8 cellular contexts compared by ENCODE assay signal in genomic region chr19:46856062-46857022, GRCh38. TPM values are rescaled to one million over a fixed set of nuclear protein-coding genes. Genes with fewer than 3 reads are reported as not detected.
DNase-seq lines count a peak whose midpoint lies in the region; ATAC-seq, FAIRE-seq and TF ChIP-seq lines count a peak whose summit lies in the region.

No MANE protein-coding gene starts in this region.

- H2BK15ac ChIP-seq in H1 (ENCODE audit: low read length) (peak overlapping the region; percentile 61), mesenchymal stem cell (ENCODE audit: low read depth, poor library complexity, severe bottlenecking) (peak overlapping the region; percentile 30)

- H3K36me3 ChIP-seq in ACC112 (ENCODE audit: insufficient read depth, low read length) (no peaks in the 10 kb centered on the region), H1 (ENCODE audit: control insufficient read depth in 2 of 4, insufficient read depth in 4 of 4, low read length in 3 of 4) (no peaks in the 10 kb centered on the region), mesenchymal stem cell (ENCODE audit: control insufficient read depth in 1 of 2, insufficient read depth in 2 of 2, low read depth in 1 of 2, low read length in 2 of 2) (no peaks in the 10 kb centered on the region)

- TF ChIP-seq EP300 in H1 (IDR thresholded peaks at IDR 0.05; ENCODE audit: borderline replicate concordance in 1 of 2, low read depth in 2 of 2, low read length in 2 of 2) = 0 out of 3 replicates have a peak, but pooled peaks of 1 of the 2 experiments have one; percentile 23

- H3K4me2 ChIP-seq in H1 (ENCODE audit: insufficient read depth in 1 of 2, low read depth in 2 of 2, low read length in 2 of 2) (peak overlapping the region; percentile 0 to 41; a peak in 3 of 4 replicates), mesenchymal stem cell (ENCODE audit: low read length, poor library complexity, severe bottlenecking) (peak overlapping the region; percentile 79)

- peaks cover 22% of the 10 kb centered on the region for H3K4me1 Mint-ChIP-seq in activated CD8-positive, alpha-beta memory T cell treated with anti-CD3 and anti-CD28 coated beads, Interleukin-2, amount 10 ng/mL, durations not matched to agents 7 days and 5 days

- peak; percentile 70 to 90 (median 87) for TF ChIP-seq CTCF in H1 (IDR thresholded peaks at IDR 0.05; ENCODE audit: control extremely low read depth in 1 of 3, insufficient read depth in 1 of 3, low read depth in 1 of 3, low read length in 3 of 3)

- FAIRE-seq in H1 (lab: Jason Lieb, UNC) = peak; percentile 77

- H4K8ac ChIP-seq in H1 (ENCODE audit: extremely low read depth, insufficient read depth, low read length) (peak overlapping the region; percentile 93), mesenchymal stem cell (ENCODE audit: low read length) (peak overlapping the region; percentile 39)

- H2BK12ac ChIP-seq in H1 (ENCODE audit: low read depth, low read length) (peak overlapping the region; percentile 93), mesenchymal stem cell (ENCODE audit: low read length in 2 of 2) (peak overlapping the region in 1 of 2 experiments; percentile 99)

- peaks cover 6% of the 10 kb centered on the region for H3K23me2 ChIP-seq in H1 (ENCODE audit: low read depth, low read length)

- DNase-seq in HK-2 (ENCODE audit: unreplicated experiment) (peak; percentile 95), NOMO-1 treated with dmso at 0.1 percent for 144 hours (lab: John Stamatoyannopoulos, UW; ENCODE audit: unreplicated experiment) (peak; percentile 96), H1 (ENCODE audit: low read depth in 1 of 2, low spot score in 2 of 2) (peak; percentile 72 to 91), mesenchymal stem cell (peak; percentile 96)
- DNase-seq in activated CD8-positive, alpha-beta memory T cell treated with anti-CD3 and anti-CD28 coated beads, Interleukin-2, amount 10 ng/mL, durations not matched to agents 7 days and 5 days = peak; percentile 95
- DNase-seq in stimulated activated CD8-positive, alpha-beta memory T cell treated with anti-CD3 and anti-CD28 coated beads, Interleukin-12 subunit alpha, Interleukin-12 subunit beta, amount 100 ng/mL, for 4 hours (ENCODE audit: low read depth) = peak; percentile 81

- H3K23ac ChIP-seq in H1 (ENCODE audit: insufficient read length) = no peak overlapping the region
- H3K23ac ChIP-seq in mesenchymal stem cell (ENCODE audit: low read length in 2 of 2) = no peak overlapping the region

- no peaks in the 10 kb centered on the region for H4K20me1 ChIP-seq in H1 (replicated peaks in 1 of 2; ENCODE audit: control insufficient read depth in 1 of 2, insufficient read depth in 2 of 2, low read length in 2 of 2)

- H3K79me2 ChIP-seq in ACC112 (ENCODE audit: control insufficient read depth, insufficient read depth, low read length, unreplicated experiment) = peaks cover 1% of the 10 kb centered on the region
- H3K79me2 ChIP-seq in H1 (ENCODE audit: control insufficient read depth in 1 of 2, insufficient read depth in 2 of 2, low read length in 2 of 2) = peaks cover under 1 to 4% of the 10 kb centered on the region in 2 experiments; a peak in 3 of 4 replicates

- H2AFZ ChIP-seq in ACC112 (ENCODE audit: low read length, unreplicated experiment) (peak overlapping the region; percentile 82), H1 (ENCODE audit: low read length) (no peak overlapping the region), mesenchymal stem cell (ENCODE audit: low read depth, low read length) (no peak overlapping the region)

- 0 out of 2 replicates have a peak overlapping the region, but pooled peaks have one; percentile 80 for H2BK20ac ChIP-seq in H1 (ENCODE audit: low read length)

- POLR2A ChIA-PET in H1 (lab: Charles Lee; ENCODE audit: partially characterized antibody) = interaction anchor here (0.6 to 1.4 kb wide), 7 partner anchors 10 to 257 kb away, joined by 3 to 5 read pairs (median 3); partner anchors contain the start of genes SLC1A5 and ZC3H4

- H3K36me3 Mint-ChIP-seq in activated CD8-positive, alpha-beta memory T cell treated with anti-CD3 and anti-CD28 coated beads, Interleukin-2, amount 10 ng/mL, durations not matched to agents 7 days and 5 days = no peaks in the 10 kb centered on the region

- H3K9me3 ChIP-seq in H1 (ENCODE audit: insufficient read depth in 2 of 2, low read depth in 1 of 2, low read length in 1 of 2) (no peaks in the 10 kb centered on the region), mesenchymal stem cell (ENCODE audit: control insufficient read depth, low read length) (no peaks in the 10 kb centered on the region)

- H4K5ac ChIP-seq in H1 (ENCODE audit: insufficient read length, low read depth, low read length) = peak overlapping the region; percentile 40

- H3K14ac ChIP-seq in H1 (ENCODE audit: insufficient read length) = no peak overlapping the region
- H3K14ac ChIP-seq in mesenchymal stem cell (ENCODE audit: low read length in 2 of 2) = no peak overlapping the region

- peak overlapping the region; percentile 89 for H3K4ac ChIP-seq in H1 (replicated peaks; ENCODE audit: insufficient read length, low read depth, low read length)
- peak overlapping the region in 1 of 2 experiments; percentile 89 for H3K4ac ChIP-seq in mesenchymal stem cell (ENCODE audit: low read depth in 1 of 2, low read length in 2 of 2)

- ATAC-seq in GM18867 (IDR thresholded peaks at IDR 0.05; ENCODE audit: unreplicated experiment) = peak; percentile 45
- peak; percentile 74 for ATAC-seq in activated CD8-positive, alpha-beta memory T cell treated with anti-CD3 and anti-CD28 coated beads, Interleukin-2, amount 10 ng/mL, durations not matched to agents 7 days and 5 days

- peak overlapping the region; percentile 75 for H3K27ac Mint-ChIP-seq in activated CD8-positive, alpha-beta memory T cell treated with anti-CD3 and anti-CD28 coated beads, Interleukin-2, amount 10 ng/mL, durations not matched to agents 7 days and 5 days

- WGBS in H1 (ENCODE audit: extremely low coverage in 1 of 2, insufficient coverage in 1 of 2, insufficient read length in 1 of 2, insufficient replicate concordance in 2 of 2, low coverage in 1 of 2, low lambda C conversion rate in 2 of 2, missing lambda C conversion rate in 1 of 2), 2 experiments = 43% methylated on average over 41 of the region's 41 CpGs; no CpG with 5 or more reads in 1 of the 2 experiments
- WGBS in mesenchymal stem cell = 29% methylated on average over 41 of the region's 41 CpGs

- CTCF ChIA-PET in activated CD8-positive, alpha-beta memory T cell treated with anti-CD3 and anti-CD28 coated beads, Interleukin-2, amount 10 ng/mL, durations not matched to agents 7 days and 5 days (lab: Charles Lee) = interaction anchor here (0.6 to 3.9 kb wide), 20 partner anchors 13 to 243 kb away, joined by 3 to 42 read pairs (median 5); partner anchors contain the start of gene NPAS1
- CTCF ChIA-PET in H1 (lab: Charles Lee; ENCODE audit: partially characterized antibody) = interaction anchor here (0.5 to 2.6 kb wide), 14 partner anchors 10 to 163 kb away, joined by 3 to 17 read pairs (median 4); no protein-coding TSS in a partner anchor

- H3K9ac ChIP-seq in H1 (replicated peaks in 1 of 4; ENCODE audit: extremely low read depth in 1 of 4, low read depth in 3 of 4, low read length in 3 of 4) (no peak overlapping the region), mesenchymal stem cell (ENCODE audit: low read length) (peak overlapping the region; percentile 93)

- H3K56ac ChIP-seq in H1 (replicated peaks; ENCODE audit: insufficient read length, low read depth, low read length) = no peak overlapping the region

- no peak; a peak in 1 of 3 replicates for TF ChIP-seq POLR2A in H1 (IDR thresholded peaks at IDR 0.05; ENCODE audit: control extremely low read depth in 1 of 2, low read depth in 2 of 2, low read length in 2 of 2)

- peak overlapping the region; percentile 94 for H3K27ac ChIP-seq in ACC112 (ENCODE audit: low read depth, low read length)
- peak overlapping the region; percentile 34; the same call in 1 of the 2 replicates for H3K27ac ChIP-seq in H1 (ENCODE audit: low read depth, low read length)
- peak overlapping the region; percentile 42 for H3K27ac ChIP-seq in mesenchymal stem cell (ENCODE audit: low read length, poor library complexity, severe bottlenecking)

- H3K79me1 ChIP-seq in H1 (ENCODE audit: low read depth, low read length) = no peaks in the 10 kb centered on the region
- H3K79me1 ChIP-seq in mesenchymal stem cell (replicated peaks; ENCODE audit: low read length, poor library complexity, severe bottlenecking) = peaks cover 4% of the 10 kb centered on the region

- H2BK120ac ChIP-seq in H1 (replicated peaks; ENCODE audit: low read depth, low read length) (peak overlapping the region; percentile 69), mesenchymal stem cell (ENCODE audit: low read depth, low read length) (peak overlapping the region; percentile 36)

- H3K27me3 ChIP-seq in ACC112 (ENCODE audit: insufficient read depth, low read length) = no peaks in the 10 kb centered on the region
- H3K27me3 ChIP-seq in H1 (replicated peaks in 1 of 4; ENCODE audit: control insufficient read depth in 3 of 4, extremely low read depth in 1 of 4, insufficient read depth in 3 of 4, low read length in 3 of 4) = peaks cover 0 to 4% (median 2%) of the 10 kb centered on the region in 4 experiments; a peak in 2 of 7 replicates
- no peaks in the 10 kb centered on the region for H3K27me3 ChIP-seq in mesenchymal stem cell (ENCODE audit: control insufficient read depth in 1 of 2, insufficient read depth in 1 of 2, low read length in 2 of 2)

- H3K4me3 ChIP-seq in ACC112 (ENCODE audit: low read depth, low read length) (peak overlapping the region; percentile 75), H1 (ENCODE audit: extremely low read depth in 1 of 4, insufficient read depth in 2 of 4, low read depth in 3 of 4, low read length in 4 of 4) (peak overlapping the region in 3 of 4 experiments; percentile 3 to 37 (median 27); a peak in 3 of 8 replicates), mesenchymal stem cell (ENCODE audit: insufficient read depth in 1 of 2, low read depth in 1 of 2, low read length in 2 of 2) (peak overlapping the region; percentile 27 to 74)

- H3K4me3 Mint-ChIP-seq in activated CD8-positive, alpha-beta memory T cell treated with anti-CD3 and anti-CD28 coated beads, Interleukin-2, amount 10 ng/mL, durations not matched to agents 7 days and 5 days = peak overlapping the region; percentile 66

- H3K27me3 Mint-ChIP-seq in activated CD8-positive, alpha-beta memory T cell treated with anti-CD3 and anti-CD28 coated beads, Interleukin-2, amount 10 ng/mL, durations not matched to agents 7 days and 5 days = no peaks in the 10 kb centered on the region

- H2AK5ac ChIP-seq in H1 (ENCODE audit: low read depth, low read length) (no peak overlapping the region; the same call in 1 of the 2 replicates), mesenchymal stem cell (ENCODE audit: low read length, severe bottlenecking) (no peak overlapping the region)

- H3K18ac ChIP-seq in H1 (ENCODE audit: extremely low read depth, low read length) (peak overlapping the region; percentile 78; the same call in 1 of the 2 replicates), mesenchymal stem cell (ENCODE audit: low read depth in 1 of 2, low read length in 2 of 2) (peak overlapping the region; percentile 40 to 71)

- H4K91ac ChIP-seq in H1 (replicated peaks; ENCODE audit: insufficient read length, low read length) (peak overlapping the region; percentile 7), mesenchymal stem cell (ENCODE audit: low read length) (peak overlapping the region; percentile 16)

- H3K9me3 Mint-ChIP-seq in activated CD8-positive, alpha-beta memory T cell treated with anti-CD3 and anti-CD28 coated beads, Interleukin-2, amount 10 ng/mL, durations not matched to agents 7 days and 5 days (ENCODE audit: low read depth) = no peaks in the 10 kb centered on the region

- TF ChIP-seq RAD21 in H1 (IDR thresholded peaks at IDR 0.05 in 1 of 2, conservative IDR thresholded peaks at IDR 0.05 in 1 of 2; ENCODE audit: low read depth in 2 of 2, low read length in 2 of 2) = peak; percentile 78 to 84

- peak overlapping the region; percentile 77; the same call in 1 of the 2 replicates for H2BK5ac ChIP-seq in H1 (ENCODE audit: low read depth, low read length)
- H2BK5ac ChIP-seq in mesenchymal stem cell (ENCODE audit: low read depth, low read length, poor library complexity, severe bottlenecking) = no peak overlapping the region

- H3K4me1 ChIP-seq in ACC112 (ENCODE audit: control insufficient read depth, insufficient read depth, low read length, unreplicated experiment) (peaks cover 3% of the 10 kb centered on the region), H1 (replicated peaks in 1 of 4; ENCODE audit: control insufficient read depth in 3 of 4, insufficient read depth in 4 of 4, low read length in 3 of 4) (peaks cover 0 to 4% (median 2%) of the 10 kb centered on the region in 4 experiments; a peak in 2 of 7 replicates), mesenchymal stem cell (ENCODE audit: control insufficient read depth, insufficient read depth, low read depth, low read length) (peaks cover 12% of the 10 kb centered on the region)

RNA-seq across cellular contexts. Expression of gene ARHGAP35, which starts 4.5 kb away (rescaled TPM):
- 10 to 100 TPM; 31.7 to 35.0 TPM for total RNA-seq in activated CD8-positive, alpha-beta memory T cell treated with anti-CD3 and anti-CD28 coated beads, Interleukin-2, amount 10 ng/mL, durations not matched to agents 7 days and 5 days
- 62.2 and 64.5 TPM in 2 replicates for total RNA-seq in H1 (2021; fragmentation: NEBNext Ultra II Directional; extraction: Animal tissue kit (Norgen Biotek cat#: 25700))
- 29.7 and 32.0 TPM in 2 replicates for polyA plus RNA-seq in H1 (2011; rRNA removed)
- 20.2 TPM for polyA plus RNA-seq in H1 (2011; cell fraction: cytosol; rRNA removed)
- 32.5 TPM for polyA plus RNA-seq in H1 (2011; cell fraction: nucleus; rRNA removed)
- polyA plus RNA-seq in H1 (2012, experiment 1 of 2) = 30.6 to 36.0 TPM (median 33.4 TPM) in 4 replicates
- 4.1 TPM for polyA plus RNA-seq in H1 (2012, experiment 2 of 2)
- 33.6 TPM for polyA plus RNA-seq in H1 (2013, experiment 1 of 2)
- polyA plus RNA-seq in H1 (2013, experiment 2 of 2) = 30.9 TPM
- 60.3 and 66.3 TPM in 2 replicates for polyA minus RNA-seq in H1 (2011; rRNA and poly(A)+ RNA removed)
- polyA minus RNA-seq in H1 (2011; cell fraction: cytosol; rRNA and poly(A)+ RNA removed) = 34.9 TPM
- 78.8 TPM for polyA minus RNA-seq in H1 (2011; cell fraction: nucleus; rRNA and poly(A)+ RNA removed)
- 40.0 TPM for polyA plus RNA-seq in mesenchymal stem cell (2013, experiment 1 of 2)
- polyA plus RNA-seq in mesenchymal stem cell (2013, experiment 2 of 2) = 36.9 TPM

RNA-seq across cellular contexts. Expression of gene AP2S1, which starts 5.7 kb away (rescaled TPM):
- 100 to 1,000 TPM; 134 to 139 TPM for total RNA-seq in activated CD8-positive, alpha-beta memory T cell treated with anti-CD3 and anti-CD28 coated beads, Interleukin-2, amount 10 ng/mL, durations not matched to agents 7 days and 5 days
- total RNA-seq in H1 (2021; fragmentation: NEBNext Ultra II Directional; extraction: Animal tissue kit (Norgen Biotek cat#: 25700)) = 195 and 205 TPM in 2 replicates
- polyA plus RNA-seq in H1 (2011; rRNA removed) = 211 and 314 TPM in 2 replicates
- polyA plus RNA-seq in H1 (2011; cell fraction: cytosol; rRNA removed) = 183 TPM
- polyA plus RNA-seq in H1 (2011; cell fraction: nucleus; rRNA removed) = 172 TPM
- 204 to 246 TPM (median 221 TPM) in 4 replicates for polyA plus RNA-seq in H1 (2012, experiment 1 of 2)
- 496 TPM for polyA plus RNA-seq in H1 (2012, experiment 2 of 2)
- 196 TPM for polyA plus RNA-seq in H1 (2013, experiment 1 of 2)
- 195 TPM for polyA plus RNA-seq in H1 (2013, experiment 2 of 2)
- polyA minus RNA-seq in H1 (2011; rRNA and poly(A)+ RNA removed) = 50.4 and 60.7 TPM in 2 replicates
- polyA minus RNA-seq in H1 (2011; cell fraction: cytosol; rRNA and poly(A)+ RNA removed) = 76.3 TPM
- 54.4 TPM for polyA minus RNA-seq in H1 (2011; cell fraction: nucleus; rRNA and poly(A)+ RNA removed)
- 284 TPM for polyA plus RNA-seq in mesenchymal stem cell (2013, experiment 1 of 2)
- polyA plus RNA-seq in mesenchymal stem cell (2013, experiment 2 of 2) = 308 TPM

Comparison
In these comparisons a context has a peak if more than half of its experiments do, and no peak if none do; other contexts are left out.
1. Peak in every context shown above with its lines: DNase-seq, ATAC-seq, H3K4me3 ChIP-seq and H3K27ac ChIP-seq.
2. H3K27ac ChIP-seq: peak in every context shown above with its lines; median percentile 94 in ACC112; 42 in mesenchymal stem cell; 34 in H1.